12 cellular contexts compared by ENCODE assay signal in the genomic region with DNA sequence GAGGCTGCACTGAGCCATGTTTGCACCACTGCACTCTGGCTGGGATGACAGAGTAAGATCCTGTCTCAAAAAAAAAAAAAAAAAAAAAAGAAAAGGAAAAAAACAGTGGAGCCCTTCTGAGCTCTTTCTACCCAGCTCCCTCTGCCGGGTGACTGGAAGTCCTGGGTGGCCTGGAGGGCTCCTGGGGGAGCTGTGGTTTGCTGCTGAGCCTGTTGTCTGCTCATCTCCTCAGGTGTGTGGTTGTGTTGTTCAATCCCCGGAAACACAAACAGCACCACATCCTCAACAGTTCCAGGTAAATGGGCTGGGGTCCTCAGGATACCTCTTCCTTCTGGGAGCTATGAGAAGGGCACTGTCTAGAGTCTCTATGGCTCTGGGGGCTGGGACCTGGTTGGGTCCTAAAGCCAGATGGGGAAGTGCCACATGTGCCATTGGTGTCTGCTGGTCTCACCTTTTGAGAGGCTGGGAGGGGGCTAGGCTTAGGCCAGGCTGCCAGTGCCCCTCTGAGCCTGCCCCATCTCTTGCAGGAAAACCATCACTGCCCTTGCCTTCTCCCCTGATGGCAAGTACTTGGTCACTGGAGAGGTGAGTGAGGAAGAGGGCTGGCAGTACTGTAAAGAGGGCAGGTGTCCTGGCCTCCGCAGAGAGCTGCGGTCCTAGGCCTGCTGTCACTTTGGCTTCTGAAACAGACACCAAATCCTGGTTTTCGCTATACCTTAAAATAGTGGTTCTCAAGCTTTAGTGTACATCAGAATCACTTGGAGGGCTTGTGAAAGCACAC. TPM values are rescaled to one million over a fixed set of nuclear protein-coding genes. Genes with fewer than 3 reads are reported as not detected.
DNase-seq lines count a peak whose midpoint lies in the region; ATAC-seq, FAIRE-seq and TF ChIP-seq lines count a peak whose summit lies in the region.
"Had no signal": no experiment of that assay in that cellular context is flagged by ENCODE, and none has a peak within 500 bp of the region (broad histone marks: within the 10 kb centered on the region; RNA-seq: fewer than 3 reads in every experiment).

No MANE protein-coding gene starts in this region.

- H3K4me3 ChIP-seq in HepG2 (replicated peaks in 1 of 3; ENCODE audit: insufficient read depth in 1 of 3, low read depth in 2 of 3, low read length in 3 of 3) (no peak overlapping the region), BE2C (ENCODE audit: low read depth, low read length) (no peak overlapping the region)
- H3K4me3 ChIP-seq: SK-N-MC, vagina had no signal

- no peaks in the 10 kb centered on the region for H3K9me3 Mint-ChIP-seq in T-helper 1 cell treated with Interleukin-12 subunit alpha and Interleukin-12 subunit beta and Interleukin-4 antibody, amounts not matched to agents 30 μg/mL and 1 μg/mL, for 36 hours
- no peaks in the 10 kb centered on the region for H3K9me3 Mint-ChIP-seq in T-helper 2 cell treated with Interferon-gamma antibody and Interleukin-4, amounts not matched to agents 5 μg/mL and 100 μg/mL, for 36 hours
- H3K9me3 Mint-ChIP-seq: stimulated activated naive CD8-positive, alpha-beta T cell treated with anti-CD3 and anti-CD28 coated beads, Interleukin-15, Interleukin-2, amounts not matched to agents 100 ng/mL and 50 ng/mL, for 24 hours had no signal

- no peaks in the 10 kb centered on the region for H3K79me2 ChIP-seq in HepG2 (ENCODE audit: insufficient read depth, low read length)

- H3K27ac Mint-ChIP-seq in T-helper 1 cell treated with Interleukin-12 subunit alpha and Interleukin-12 subunit beta and Interleukin-4 antibody, amounts not matched to agents 30 μg/mL and 1 μg/mL, for 36 hours: peak overlapping the region; percentile 15
- peak overlapping the region; percentile 29 for H3K27ac Mint-ChIP-seq in T-helper 2 cell treated with Interferon-gamma antibody and Interleukin-4, amounts not matched to agents 5 μg/mL and 100 μg/mL, for 36 hours
- H3K27ac Mint-ChIP-seq: stimulated activated naive CD8-positive, alpha-beta T cell treated with anti-CD3 and anti-CD28 coated beads, Interleukin-15, Interleukin-2, amounts not matched to agents 100 ng/mL and 50 ng/mL, for 24 hours had no signal

- TF ChIP-seq RAD21 in HepG2 (CRISPR knock-in tag; IDR thresholded peaks at IDR 0.05): no peak

- FAIRE-seq in HepG2 (lab: Jason Lieb, UNC) (no peak), RCC 7860 (lab: Jason Lieb, UNC) (no peak)

- no TSS peak for BruUV-seq in HepG2 (replicated peaks; lab: Mats Ljungman, UMichigan)

- WGBS in HepG2 (ENCODE audit: low lambda C conversion rate): 100% methylated on average over 5 of the region's 5 CpGs

- TF ChIP-seq CTCF in GM12873 (IDR thresholded peaks at IDR 0.05; ENCODE audit: insufficient read depth, low read depth, low read length, missing control alignments): peak; percentile 34
- no peak for TF ChIP-seq CTCF in HepG2 (CRISPR knock-in tag; IDR thresholded peaks at IDR 0.05)
- TF ChIP-seq CTCF in GM10248 (IDR thresholded peaks at IDR 0.05; ENCODE audit: control extremely low read depth, extremely low read depth, low read depth, missing control alignments): no peak
- no peak for TF ChIP-seq CTCF in BE2C (IDR thresholded peaks at IDR 0.05; ENCODE audit: low read depth, low read length)

- no peaks in the 10 kb centered on the region for H3K9me3 ChIP-seq in HepG2 (ENCODE audit: low read length)
- H3K9me3 ChIP-seq in BE2C: no peaks in the 10 kb centered on the region
- H3K9me3 ChIP-seq: vagina had no signal

- peaks cover 18% of the 10 kb centered on the region for H3K36me3 Mint-ChIP-seq in T-helper 1 cell treated with Interleukin-12 subunit alpha and Interleukin-12 subunit beta and Interleukin-4 antibody, amounts not matched to agents 30 μg/mL and 1 μg/mL, for 36 hours (ENCODE audit: low read depth)
- H3K36me3 Mint-ChIP-seq in T-helper 2 cell treated with Interferon-gamma antibody and Interleukin-4, amounts not matched to agents 5 μg/mL and 100 μg/mL, for 36 hours (ENCODE audit: low read depth): peaks cover 7% of the 10 kb centered on the region

- no peak overlapping the region for H3K9ac ChIP-seq in HepG2 (ENCODE audit: insufficient read depth, low read depth, low read length)

- H3K27me3 Mint-ChIP-seq in T-helper 1 cell treated with Interleukin-12 subunit alpha and Interleukin-12 subunit beta and Interleukin-4 antibody, amounts not matched to agents 30 μg/mL and 1 μg/mL, for 36 hours (ENCODE audit: low read depth): no peaks in the 10 kb centered on the region
- no peaks in the 10 kb centered on the region for H3K27me3 Mint-ChIP-seq in T-helper 2 cell treated with Interferon-gamma antibody and Interleukin-4, amounts not matched to agents 5 μg/mL and 100 μg/mL, for 36 hours (ENCODE audit: low read depth)
- H3K27me3 Mint-ChIP-seq: stimulated activated naive CD8-positive, alpha-beta T cell treated with anti-CD3 and anti-CD28 coated beads, Interleukin-15, Interleukin-2, amounts not matched to agents 100 ng/mL and 50 ng/mL, for 24 hours had no signal

- TF ChIP-seq POLR2A in HepG2 (IDR thresholded peaks at IDR 0.05; ENCODE audit: insufficient read depth in 1 of 2, low read depth in 2 of 2, low read length in 2 of 2): no peak

- DNase-seq in T-helper 1 cell (no peak), HepG2 (ENCODE audit: low spot score) (no peak), GM10248 (ENCODE audit: extremely low spot score) (no peak), BE2C (no peak), RCC 7860 (ENCODE audit: low spot score) (no peak)
- no peak for DNase-seq in T-helper 2 cell treated with Interferon-gamma antibody and Interleukin-4, amounts not matched to agents 5 μg/mL and 100 μg/mL, for 36 hours (ENCODE audit: low spot score)

- H3K4me3 Mint-ChIP-seq in T-helper 1 cell treated with Interleukin-12 subunit alpha and Interleukin-12 subunit beta and Interleukin-4 antibody, amounts not matched to agents 30 μg/mL and 1 μg/mL, for 36 hours: no peak overlapping the region
- peak overlapping the region; percentile 41 for H3K4me3 Mint-ChIP-seq in T-helper 2 cell treated with Interferon-gamma antibody and Interleukin-4, amounts not matched to agents 5 μg/mL and 100 μg/mL, for 36 hours
- H3K4me3 Mint-ChIP-seq: stimulated activated naive CD8-positive, alpha-beta T cell treated with anti-CD3 and anti-CD28 coated beads, Interleukin-15, Interleukin-2, amounts not matched to agents 100 ng/mL and 50 ng/mL, for 24 hours had no signal

- TF ChIP-seq EP300 in HepG2 (IDR thresholded peaks at IDR 0.05; ENCODE audit: low read depth in 2 of 2, low read length in 2 of 2): no peak
- TF ChIP-seq EP300 in HepG2 (CRISPR knock-in tag; IDR thresholded peaks at IDR 0.05; ENCODE audit: borderline replicate concordance): no peak

- peaks cover 3 to 7% of the 10 kb centered on the region in 2 experiments; a peak in 1 of 5 replicates for H3K36me3 ChIP-seq in HepG2 (replicated peaks in 1 of 2; ENCODE audit: control insufficient read depth in 1 of 2, insufficient read depth in 2 of 2, low read length in 2 of 2)
- peaks cover 3% of the 10 kb centered on the region; the same call in 1 of the 2 replicates for H3K36me3 ChIP-seq in BE2C
- H3K36me3 ChIP-seq: WERI-Rb-1 had no signal

- H3K4me1 Mint-ChIP-seq in T-helper 1 cell treated with Interleukin-12 subunit alpha and Interleukin-12 subunit beta and Interleukin-4 antibody, amounts not matched to agents 30 μg/mL and 1 μg/mL, for 36 hours (ENCODE audit: low read depth): peaks cover 23% of the 10 kb centered on the region
- H3K4me1 Mint-ChIP-seq in T-helper 2 cell treated with Interferon-gamma antibody and Interleukin-4, amounts not matched to agents 5 μg/mL and 100 μg/mL, for 36 hours (ENCODE audit: low read depth): peaks cover 24% of the 10 kb centered on the region

- no peak overlapping the region for H3K27ac ChIP-seq in HepG2 (ENCODE audit: extremely low read length, insufficient read depth, low read length)
- H3K27ac ChIP-seq: SK-N-MC, vagina, WERI-Rb-1 had no signal

- in situ Hi-C loops in HepG2 (cut with HindIII; ENCODE audit: extremely low pct_ligation_motif_present, low pct_unique_long_range_greater_than_20kb): loop anchor here (5.0 kb wide), 1 partner anchor 39 kb away; a partner anchor contains a TSS

- intact Hi-C loops in HepG2 (cut with micrococcal nuclease; ENCODE audit: unreplicated experiment): loop anchor here (1.0 to 5.0 kb wide), 2 partner anchors 39 to 249 kb away; no protein-coding TSS in a partner anchor

- no peak overlapping the region for H3K4me2 ChIP-seq in HepG2 (ENCODE audit: low read depth, low read length)

- CTCF ChIA-PET in HepG2 (lab: Yijun Ruan, JAX; ENCODE audit: low intra/inter-chr PET ratio, low total read pairs): interaction anchor here (4.8 kb wide), 1 partner anchor 38 kb away, joined by 98 read pairs; a partner anchor contains a TSS
- CTCF ChIA-PET in GM10248 (lab: Yijun Ruan, JAX): interaction anchor here (0.6 to 6.4 kb wide), 29 partner anchors 9 to 345 kb away, joined by 3 to 316 read pairs (median 6); a partner anchor contains a TSS

- no peak overlapping the region for H2AFZ ChIP-seq in HepG2 (ENCODE audit: low read length)

- no peaks in the 10 kb centered on the region for H3K27me3 ChIP-seq in HepG2 (ENCODE audit: control insufficient read depth in 1 of 2, insufficient read depth in 2 of 2, low read length in 2 of 2)
- no peaks in the 10 kb centered on the region for H3K27me3 ChIP-seq in BE2C
- H3K27me3 ChIP-seq: vagina had no signal

- peak; percentile 15 for ATAC-seq in HepG2

- H3K4me1 ChIP-seq in HepG2 (ENCODE audit: insufficient read depth, low read length): no peaks in the 10 kb centered on the region
- peaks cover 10% of the 10 kb centered on the region for H3K4me1 ChIP-seq in BE2C

- POLR2A ChIA-PET in HepG2 (lab: Yijun Ruan, JAX) (interaction anchor here (1.4 to 3.4 kb wide), 2 partner anchors 37 to 267 kb away, joined by 3 to 20 read pairs; a partner anchor contains a TSS), GM10248 (lab: Yijun Ruan, JAX) (interaction anchor here (0.7 kb wide), 1 partner anchor 297 kb away, joined by 4 read pairs; a partner anchor contains a TSS)

- H4K20me1 ChIP-seq in HepG2 (ENCODE audit: insufficient read depth, low read length): no peaks in the 10 kb centered on the region

RNA-seq across cellular contexts. Expression of a gene that starts 17.1 kb away (rescaled TPM):
- total RNA-seq in HepG2 (2016; rRNA removed; fragmentation: Illumina TruSeq; extraction: Trizol): 5.4 and 7.1 TPM in 2 replicates
- total RNA-seq in HepG2 (2016; cell fraction: cytosol; rRNA removed; fragmentation: Illumina TruSeq; extraction: Trizol; ENCODE audit: low read depth): 0.40 and 0.53 TPM in 2 replicates
- total RNA-seq in HepG2 (2016; cell fraction: insoluble cytoplasmic fraction; rRNA removed; fragmentation: Illumina TruSeq; extraction: Trizol): 6.2 and 6.5 TPM in 2 replicates
- 2.0 and 2.1 TPM in 2 replicates for total RNA-seq in HepG2 (2016; cell fraction: membrane; rRNA removed; fragmentation: Illumina TruSeq; extraction: Trizol)
- 7.6 and 8.2 TPM in 2 replicates for total RNA-seq in HepG2 (2016; cell fraction: nucleus; rRNA removed; fragmentation: Illumina TruSeq; extraction: Trizol)
- 6.4 and 7.2 TPM in 2 replicates for polyA plus RNA-seq in HepG2 (2011; rRNA removed)
- 4.5 and 4.9 TPM in 2 replicates for polyA plus RNA-seq in HepG2 (2011; cell fraction: cytosol; rRNA removed)
- polyA plus RNA-seq in HepG2 (2011; cell fraction: nucleus; rRNA removed): 22.2 and 32.3 TPM in 2 replicates
- polyA plus RNA-seq in HepG2 (2012): 3.7 and 5.4 TPM in 2 replicates
- polyA plus RNA-seq in HepG2 (2016; cell fraction: cytosol; fragmentation: Illumina TruSeq; extraction: Trizol; ENCODE audit: low read depth): 2.3 TPM in 2 replicates
- polyA plus RNA-seq in HepG2 (2016; cell fraction: insoluble cytoplasmic fraction; fragmentation: Illumina TruSeq; extraction: Trizol; ENCODE audit: low read depth): 5.3 and 6.2 TPM in 2 replicates
- polyA plus RNA-seq in HepG2 (2016; cell fraction: membrane; fragmentation: Illumina TruSeq; extraction: Trizol; ENCODE audit: low read depth): 2.5 and 2.6 TPM in 2 replicates
- 17.3 and 19.5 TPM in 2 replicates for polyA plus RNA-seq in HepG2 (2016; cell fraction: nucleus; fragmentation: Illumina TruSeq; extraction: Trizol; ENCODE audit: insufficient read depth, low read depth)
- 7.1 and 9.6 TPM in 2 replicates for polyA minus RNA-seq in HepG2 (2011; rRNA and poly(A)+ RNA removed; ENCODE audit: low replicate concordance)
- 1.2 and 4.6 TPM in 2 replicates for polyA minus RNA-seq in HepG2 (2011; cell fraction: cytosol; rRNA and poly(A)+ RNA removed)
- 3.2 and 8.8 TPM in 2 replicates for polyA minus RNA-seq in HepG2 (2011; cell fraction: nucleus; rRNA and poly(A)+ RNA removed)
- polyA plus RNA-seq in BE2C (2012; ENCODE audit: insufficient read depth, insufficient read length, low read depth): 9.2 TPM

RNA-seq across cellular contexts. Expression of a gene that starts 27.8 kb away (rescaled TPM):
- total RNA-seq in HepG2 (2016; rRNA removed; fragmentation: Illumina TruSeq; extraction: Trizol): 0.55 and 5.1 TPM in 2 replicates
- 1.1 and 1.6 TPM in 2 replicates for total RNA-seq in HepG2 (2016; cell fraction: cytosol; rRNA removed; fragmentation: Illumina TruSeq; extraction: Trizol; ENCODE audit: low read depth)
- 0.88 and 2.9 TPM in 2 replicates for total RNA-seq in HepG2 (2016; cell fraction: insoluble cytoplasmic fraction; rRNA removed; fragmentation: Illumina TruSeq; extraction: Trizol)
- 0.55 and 1.1 TPM in 2 replicates for total RNA-seq in HepG2 (2016; cell fraction: membrane; rRNA removed; fragmentation: Illumina TruSeq; extraction: Trizol)
- 4.1 and 4.8 TPM in 2 replicates for total RNA-seq in HepG2 (2016; cell fraction: nucleus; rRNA removed; fragmentation: Illumina TruSeq; extraction: Trizol)
- 8.0 and 10.2 TPM in 2 replicates for polyA plus RNA-seq in HepG2 (2011; rRNA removed)
- 1.2 and 1.9 TPM in 2 replicates for polyA plus RNA-seq in HepG2 (2011; cell fraction: cytosol; rRNA removed)
- 51.3 and 67.9 TPM in 2 replicates for polyA plus RNA-seq in HepG2 (2011; cell fraction: nucleus; rRNA removed)
- 2.9 and 3.7 TPM in 2 replicates for polyA plus RNA-seq in HepG2 (2012)
- 0.61 and 1.4 TPM in 2 replicates for polyA plus RNA-seq in HepG2 (2016; cell fraction: cytosol; fragmentation: Illumina TruSeq; extraction: Trizol; ENCODE audit: low read depth)
- 0.63 and 1.2 TPM in 2 replicates for polyA plus RNA-seq in HepG2 (2016; cell fraction: insoluble cytoplasmic fraction; fragmentation: Illumina TruSeq; extraction: Trizol; ENCODE audit: low read depth)
- polyA plus RNA-seq in HepG2 (2016; cell fraction: membrane; fragmentation: Illumina TruSeq; extraction: Trizol; ENCODE audit: low read depth): 1.0 and 1.5 TPM in 2 replicates
- 15.6 and 20.4 TPM in 2 replicates for polyA plus RNA-seq in HepG2 (2016; cell fraction: nucleus; fragmentation: Illumina TruSeq; extraction: Trizol; ENCODE audit: insufficient read depth, low read depth)
- polyA minus RNA-seq in HepG2 (2011; rRNA and poly(A)+ RNA removed; ENCODE audit: low replicate concordance): 1.1 and 2.7 TPM in 2 replicates
- polyA minus RNA-seq in HepG2 (2011; cell fraction: cytosol; rRNA and poly(A)+ RNA removed): 2.2 TPM in 1 of 2 replicates, not detected in the other
- 4.4 and 4.6 TPM in 2 replicates for polyA minus RNA-seq in HepG2 (2011; cell fraction: nucleus; rRNA and poly(A)+ RNA removed)
- polyA plus RNA-seq in BE2C (2012; ENCODE audit: insufficient read depth, insufficient read length, low read depth): 2.7 TPM

RNA-seq across cellular contexts. Expression of a gene that starts 36.6 kb away (rescaled TPM):
- total RNA-seq in HepG2 (2016; rRNA removed; fragmentation: Illumina TruSeq; extraction: Trizol): 3.9 and 7.3 TPM in 2 replicates
- 2.9 and 4.5 TPM in 2 replicates for total RNA-seq in HepG2 (2016; cell fraction: cytosol; rRNA removed; fragmentation: Illumina TruSeq; extraction: Trizol; ENCODE audit: low read depth)
- total RNA-seq in HepG2 (2016; cell fraction: insoluble cytoplasmic fraction; rRNA removed; fragmentation: Illumina TruSeq; extraction: Trizol): 3.2 and 7.7 TPM in 2 replicates
- total RNA-seq in HepG2 (2016; cell fraction: membrane; rRNA removed; fragmentation: Illumina TruSeq; extraction: Trizol): 2.3 and 2.4 TPM in 2 replicates
- total RNA-seq in HepG2 (2016; cell fraction: nucleus; rRNA removed; fragmentation: Illumina TruSeq; extraction: Trizol): 12.3 and 15.3 TPM in 2 replicates
- polyA plus RNA-seq in HepG2 (2011; rRNA removed): 3.0 and 4.7 TPM in 2 replicates
- 0.88 and 1.0 TPM in 2 replicates for polyA plus RNA-seq in HepG2 (2011; cell fraction: cytosol; rRNA removed)
- 26.1 and 64.5 TPM in 2 replicates for polyA plus RNA-seq in HepG2 (2011; cell fraction: nucleus; rRNA removed)
- 3.9 and 4.1 TPM in 2 replicates for polyA plus RNA-seq in HepG2 (2012)
- polyA plus RNA-seq in HepG2 (2016; cell fraction: cytosol; fragmentation: Illumina TruSeq; extraction: Trizol; ENCODE audit: low read depth): 0.11 and 0.12 TPM in 2 replicates
- 0.94 and 1.7 TPM in 2 replicates for polyA plus RNA-seq in HepG2 (2016; cell fraction: insoluble cytoplasmic fraction; fragmentation: Illumina TruSeq; extraction: Trizol; ENCODE audit: low read depth)
- 0.27 and 0.49 TPM in 2 replicates for polyA plus RNA-seq in HepG2 (2016; cell fraction: membrane; fragmentation: Illumina TruSeq; extraction: Trizol; ENCODE audit: low read depth)
- 19.4 and 21.3 TPM in 2 replicates for polyA plus RNA-seq in HepG2 (2016; cell fraction: nucleus; fragmentation: Illumina TruSeq; extraction: Trizol; ENCODE audit: insufficient read depth, low read depth)
- 17.2 and 24.6 TPM in 2 replicates for polyA minus RNA-seq in HepG2 (2011; rRNA and poly(A)+ RNA removed; ENCODE audit: low replicate concordance)
- 3.0 and 3.1 TPM in 2 replicates for polyA minus RNA-seq in HepG2 (2011; cell fraction: cytosol; rRNA and poly(A)+ RNA removed)
- 23.3 and 23.4 TPM in 2 replicates for polyA minus RNA-seq in HepG2 (2011; cell fraction: nucleus; rRNA and poly(A)+ RNA removed)
- 9.4 TPM for polyA plus RNA-seq in BE2C (2012; ENCODE audit: insufficient read depth, insufficient read length, low read depth)
